Comparison of ENCODE assay signal across 15 cellular contexts in genomic region chr11:117805048-117805447, GRCh38. TPM values are rescaled to one million over a fixed set of nuclear protein-coding genes. Genes with fewer than 3 reads are reported as not detected.
"Had no signal": no experiment of that assay in that cellular context is flagged by ENCODE, and none has a peak within 500 bp of the region (broad histone marks: within the 10 kb centered on the region; RNA-seq: fewer than 3 reads in every experiment).

No MANE protein-coding gene starts in this region.

- H3K9me3 Mint-ChIP-seq: activated T-cell treated with anti-CD3 and anti-CD28 coated beads, Interleukin-2, amount 50 U/mL, for 4 hours; stimulated activated naive B cell treated with anti-CD40 and anti-IgM and Interleukin-4, amounts not matched to agents 10 μg/mL and 1 μg/mL and 100 μg/mL, for 72 hours had no signal

- ATAC-seq: activated T-cell treated with anti-CD3 and anti-CD28 coated beads, Interleukin-2, amount 50 U/mL, for 4 hours; left lobe of liver; pancreas; stimulated activated naive B cell treated with anti-CD40 and anti-IgM and Interleukin-4, amounts not matched to agents 10 μg/mL and 1 μg/mL and 100 μg/mL, for 72 hours had no signal

- DNase-seq: activated CD4-positive, alpha-beta T cell treated with anti-CD3 and anti-CD28 coated beads, Interleukin-2, amount 50 U/mL, for 48 hours; activated CD4-positive, CD25-positive, alpha-beta regulatory T cell treated with anti-CD3 and anti-CD28 coated beads, Interleukin-2, amount 50 U/mL, for 72 hours; activated effector memory CD4-positive, alpha-beta T cell treated with Interleukin-2 at 50 U/mL for 16 hours; activated naive CD4-positive, alpha-beta T cell treated with anti-CD3 and anti-CD28 coated beads, Interleukin-2, amount 50 U/mL, for 16 hours; activated T-cell treated with anti-CD3 and anti-CD28 coated beads, Interleukin-2, amount 50 U/mL, for 4 hours; hippocampal formation; midbrain; pancreas; retina; stimulated activated CD4-positive, alpha-beta T cell treated with anti-CD3 and anti-CD28 coated beads, Interleukin-2, amount 100 ng/mL, for 48 hours; stimulated activated naive B cell treated with anti-CD40 and anti-IgM and Interleukin-4, amounts not matched to agents 10 μg/mL and 1 μg/mL and 100 μg/mL, for 72 hours; T1000; tibial artery had no signal

- H3K4me3 Mint-ChIP-seq: activated T-cell treated with anti-CD3 and anti-CD28 coated beads, Interleukin-2, amount 50 U/mL, for 4 hours; stimulated activated naive B cell treated with anti-CD40 and anti-IgM and Interleukin-4, amounts not matched to agents 10 μg/mL and 1 μg/mL and 100 μg/mL, for 72 hours had no signal

- H3K27me3 Mint-ChIP-seq: stimulated activated naive B cell treated with anti-CD40 and anti-IgM and Interleukin-4, amounts not matched to agents 10 μg/mL and 1 μg/mL and 100 μg/mL, for 72 hours had no signal

RNA-seq across cellular contexts. Expression of gene DSCAML1, which starts 8.0 kb away (rescaled TPM):
- total RNA-seq: activated T-cell treated with anti-CD3 and anti-CD28 coated beads, Interleukin-2, amount 50 U/mL, for 4 hours; fibroblast of villous mesenchyme had no signal

RNA-seq across cellular contexts. Expression of gene FXYD2, which starts 19.5 kb away (rescaled TPM):
- total RNA-seq: fibroblast of villous mesenchyme had no signal
